Comparison of ENCODE assay signal across 14 cellular contexts in genomic region chr2:230227216-230227615, GRCh38. TPM values are rescaled to one million over a fixed set of nuclear protein-coding genes. Genes with fewer than 3 reads are reported as not detected.
DNase-seq lines count a peak whose midpoint lies in the region; ATAC-seq, FAIRE-seq and TF ChIP-seq lines count a peak whose summit lies in the region.
"Had no signal": no experiment of that assay in that cellular context is flagged by ENCODE, and none has a peak within 500 bp of the region (broad histone marks: within the 10 kb centered on the region; RNA-seq: fewer than 3 reads in every experiment).

No MANE protein-coding gene starts in this region.

- no peak for ATAC-seq in activated naive CD4-positive, alpha-beta T cell treated with anti-CD3 and anti-CD28 coated beads, Interleukin-2, amount 50 U/mL, for 72 hours
- ATAC-seq in stimulated activated effector memory CD8-positive, alpha-beta T cell treated with anti-CD3 and anti-CD28 coated beads, Interleukin-12 subunit alpha, Interleukin-12 subunit beta, amount 100 ng/mL, for 72 hours = no peak
- ATAC-seq: left ventricle myocardium superior had no signal

- peak overlapping the region; percentile 64 for H3K27ac Mint-ChIP-seq in activated naive CD4-positive, alpha-beta T cell treated with anti-CD3 and anti-CD28 coated beads for 36 hours
- no peak overlapping the region for H3K27ac Mint-ChIP-seq in activated naive CD4-positive, alpha-beta T cell treated with anti-CD3 and anti-CD28 coated beads, Interleukin-2, amount 50 U/mL, for 72 hours
- H3K27ac Mint-ChIP-seq in astrocyte (ENCODE audit: unreplicated experiment) (peak overlapping the region; percentile 14), type B pancreatic cell (no peak overlapping the region)
- peak overlapping the region; percentile 77 for H3K27ac Mint-ChIP-seq in stimulated activated effector memory CD8-positive, alpha-beta T cell treated with anti-CD3 and anti-CD28 coated beads, Interleukin-12 subunit alpha, Interleukin-12 subunit beta, amount 100 ng/mL, for 72 hours
- H3K27ac Mint-ChIP-seq: nephron progenitor cell had no signal

- peaks cover 71% of the 10 kb centered on the region for H3K4me1 Mint-ChIP-seq in activated naive CD4-positive, alpha-beta T cell treated with anti-CD3 and anti-CD28 coated beads for 36 hours (ENCODE audit: low read depth)
- peaks cover 34% of the 10 kb centered on the region for H3K4me1 Mint-ChIP-seq in astrocyte (ENCODE audit: low read depth, unreplicated experiment)
- peaks cover 79% of the 10 kb centered on the region for H3K4me1 Mint-ChIP-seq in stimulated activated effector memory CD8-positive, alpha-beta T cell treated with anti-CD3 and anti-CD28 coated beads, Interleukin-12 subunit alpha, Interleukin-12 subunit beta, amount 100 ng/mL, for 72 hours
- no peaks in the 10 kb centered on the region for H3K4me1 Mint-ChIP-seq in type B pancreatic cell (ENCODE audit: unreplicated experiment)
- H3K4me1 Mint-ChIP-seq: nephron progenitor cell had no signal

- H2AFZ ChIP-seq in astrocyte (ENCODE audit: low read depth, low read length) = no peak overlapping the region

- intact Hi-C loops in activated naive CD4-positive, alpha-beta T cell treated with anti-CD3 and anti-CD28 coated beads for 36 hours (cut with micrococcal nuclease) = loop anchor here (5.0 to 10.0 kb wide), 2 partner anchors 218 to 485 kb away; partner anchors contain the start of gene CAB39

- no peaks in the 10 kb centered on the region for H3K36me3 ChIP-seq in astrocyte (ENCODE audit: insufficient read depth, low read length)
- H3K36me3 ChIP-seq: tibial nerve had no signal

- no peaks in the 10 kb centered on the region for H3K79me2 ChIP-seq in astrocyte (ENCODE audit: insufficient read depth, low read length)

- TF ChIP-seq CTCF in astrocyte (IDR thresholded peaks at IDR 0.05; ENCODE audit: insufficient read depth, low read depth, low read length) = no peak
- TF ChIP-seq CTCF in type B pancreatic cell (conservative IDR thresholded peaks at IDR 0.05) = no peak

- no peak overlapping the region for H3K4me3 ChIP-seq in astrocyte (ENCODE audit: insufficient read depth, low read depth, low read length)

- no peak overlapping the region for H3K27ac ChIP-seq in astrocyte (ENCODE audit: low read depth, low read length)

- no peak overlapping the region for H3K4me2 ChIP-seq in astrocyte (ENCODE audit: low read length)

- peaks cover 37% of the 10 kb centered on the region for H3K36me3 Mint-ChIP-seq in activated naive CD4-positive, alpha-beta T cell treated with anti-CD3 and anti-CD28 coated beads for 36 hours (ENCODE audit: low read depth)
- H3K36me3 Mint-ChIP-seq in activated naive CD4-positive, alpha-beta T cell treated with anti-CD3 and anti-CD28 coated beads, Interleukin-2, amount 50 U/mL, for 72 hours = peaks cover 33 to 55% of the 10 kb centered on the region in 2 donors
- H3K36me3 Mint-ChIP-seq in astrocyte (ENCODE audit: low read depth, unreplicated experiment) (peaks cover under 1% of the 10 kb centered on the region), type B pancreatic cell (no peaks in the 10 kb centered on the region)
- peaks cover 45% of the 10 kb centered on the region for H3K36me3 Mint-ChIP-seq in stimulated activated effector memory CD8-positive, alpha-beta T cell treated with anti-CD3 and anti-CD28 coated beads, Interleukin-12 subunit alpha, Interleukin-12 subunit beta, amount 100 ng/mL, for 72 hours

- no peaks in the 10 kb centered on the region for H3K9me3 ChIP-seq in astrocyte (ENCODE audit: insufficient read depth, low read depth, low read length)

- peak overlapping the region; percentile 80 for H3K4me3 Mint-ChIP-seq in activated naive CD4-positive, alpha-beta T cell treated with anti-CD3 and anti-CD28 coated beads for 36 hours
- no peak overlapping the region for H3K4me3 Mint-ChIP-seq in astrocyte (ENCODE audit: unreplicated experiment)
- H3K4me3 Mint-ChIP-seq in stimulated activated effector memory CD8-positive, alpha-beta T cell treated with anti-CD3 and anti-CD28 coated beads, Interleukin-12 subunit alpha, Interleukin-12 subunit beta, amount 100 ng/mL, for 72 hours = peak overlapping the region; percentile 90
- H3K4me3 Mint-ChIP-seq in type B pancreatic cell = no peak overlapping the region
- H3K4me3 Mint-ChIP-seq: nephron progenitor cell had no signal

- H3K9me3 Mint-ChIP-seq in activated naive CD4-positive, alpha-beta T cell treated with anti-CD3 and anti-CD28 coated beads for 36 hours = peaks cover 15% of the 10 kb centered on the region
- peaks cover 4 to 5% of the 10 kb centered on the region in 2 donors for H3K9me3 Mint-ChIP-seq in activated naive CD4-positive, alpha-beta T cell treated with anti-CD3 and anti-CD28 coated beads, Interleukin-2, amount 50 U/mL, for 72 hours
- peaks cover 7% of the 10 kb centered on the region for H3K9me3 Mint-ChIP-seq in astrocyte (ENCODE audit: unreplicated experiment)
- peaks cover 5% of the 10 kb centered on the region for H3K9me3 Mint-ChIP-seq in stimulated activated effector memory CD8-positive, alpha-beta T cell treated with anti-CD3 and anti-CD28 coated beads, Interleukin-12 subunit alpha, Interleukin-12 subunit beta, amount 100 ng/mL, for 72 hours
- no peaks in the 10 kb centered on the region for H3K9me3 Mint-ChIP-seq in type B pancreatic cell

- no peaks in the 10 kb centered on the region for H3K27me3 ChIP-seq in astrocyte (ENCODE audit: insufficient read depth, low read length)
- H3K27me3 ChIP-seq: tibial nerve had no signal

- H3K4me1 ChIP-seq in astrocyte (ENCODE audit: insufficient read depth, low read length) = peaks cover 4% of the 10 kb centered on the region
- H3K4me1 ChIP-seq: tibial nerve had no signal

- no peak for DNase-seq in activated naive CD4-positive, alpha-beta T cell treated with anti-CD3 and anti-CD28 coated beads for 36 hours
- no peak for DNase-seq in activated naive CD4-positive, alpha-beta T cell treated with anti-CD3 and anti-CD28 coated beads, Interleukin-2, amount 50 U/mL, for 72 hours (ENCODE audit: low spot score in 2 of 2)
- DNase-seq in NAMALWA (ENCODE audit: low spot score) (peak; percentile 34), astrocyte (ENCODE audit: low read depth) (no peak), GM03348 (ENCODE audit: low spot score) (no peak), type B pancreatic cell (ENCODE audit: extremely low spot score, unreplicated experiment) (no peak), dedifferentiated amniotic fluid mesenchymal stem cell (ENCODE audit: extremely low spot score) (no peak)
- no peak for DNase-seq in stimulated activated effector memory CD8-positive, alpha-beta T cell treated with anti-CD3 and anti-CD28 coated beads, Interleukin-12 subunit alpha, Interleukin-12 subunit beta, amount 100 ng/mL, for 72 hours (ENCODE audit: low spot score in 2 of 2)
- DNase-seq: activated CD4-positive, alpha-beta T cell treated with anti-CD3 and anti-CD28 coated beads for 1 hour; left ventricle myocardium superior; NCI-H2029 treated with DMSO at 0.1 percent for 48 hours; nephron progenitor cell; stimulated activated CD8-positive, alpha-beta memory T cell treated with anti-CD3 and anti-CD28 coated beads, Interleukin-4, amount 100 ng/mL, for 48 hours had no signal

- no peak for FAIRE-seq in astrocyte (lab: Jason Lieb, UNC)

- no peaks in the 10 kb centered on the region for H3K27me3 Mint-ChIP-seq in activated naive CD4-positive, alpha-beta T cell treated with anti-CD3 and anti-CD28 coated beads for 36 hours (ENCODE audit: low read depth)
- no peaks in the 10 kb centered on the region for H3K27me3 Mint-ChIP-seq in astrocyte (ENCODE audit: low read depth, unreplicated experiment)
- no peaks in the 10 kb centered on the region for H3K27me3 Mint-ChIP-seq in type B pancreatic cell

- no peaks in the 10 kb centered on the region for H4K20me1 ChIP-seq in astrocyte (ENCODE audit: insufficient read depth, low read length)

- H3K9ac ChIP-seq in astrocyte (ENCODE audit: low read length) = no peak overlapping the region

- CTCF ChIA-PET in activated naive CD4-positive, alpha-beta T cell treated with anti-CD3 and anti-CD28 coated beads for 36 hours (lab: Charles Lee) = interaction anchor here (0.6 kb wide), 1 partner anchor 43 kb away, joined by 3 read pairs; no protein-coding TSS in a partner anchor

RNA-seq across cellular contexts. Expression of gene SP140, which starts 1.7 kb away (rescaled TPM):
- total RNA-seq in activated naive CD4-positive, alpha-beta T cell treated with anti-CD3 and anti-CD28 coated beads for 36 hours = 10 to 100 TPM; 95.1 to 98.8 TPM
- total RNA-seq in activated naive CD4-positive, alpha-beta T cell treated with anti-CD3 and anti-CD28 coated beads, Interleukin-2, amount 50 U/mL, for 72 hours = 10 to 100 TPM; 75.8 to 77.7 TPM
- total RNA-seq in astrocyte (14.1 and 18.5 TPM in 2 replicates), type B pancreatic cell (ENCODE audit: low replicate concordance) (0.97 and 1.00 TPM in 2 replicates)

RNA-seq across cellular contexts. Expression of gene SP110, which starts 7.4 kb away (rescaled TPM):
- total RNA-seq in activated naive CD4-positive, alpha-beta T cell treated with anti-CD3 and anti-CD28 coated beads for 36 hours = 10 to 100 TPM; 85.3 to 88.8 TPM
- 100 to 1,000 TPM in 1 of 2 donors, 10 to 100 TPM in 1; 61.0 to 148 TPM for total RNA-seq in activated naive CD4-positive, alpha-beta T cell treated with anti-CD3 and anti-CD28 coated beads, Interleukin-2, amount 50 U/mL, for 72 hours
- total RNA-seq in astrocyte = 61.7 and 69.3 TPM in 2 replicates
- total RNA-seq in type B pancreatic cell (ENCODE audit: low replicate concordance) = 8.6 and 15.4 TPM in 2 replicates

Comparison
In these comparisons a context has a peak if more than half of its experiments do, and no peak if none do; other contexts are left out.
1. H3K27ac Mint-ChIP-seq: peak in activated naive CD4-positive, alpha-beta T cell treated with anti-CD3 and anti-CD28 coated beads for 36 hours (single experiment), astrocyte (single experiment) and stimulated activated effector memory CD8-positive, alpha-beta T cell treated with anti-CD3 and anti-CD28 coated beads, Interleukin-12 subunit alpha, Interleukin-12 subunit beta, amount 100 ng/mL, for 72 hours (single experiment); none in activated naive CD4-positive, alpha-beta T cell treated with anti-CD3 and anti-CD28 coated beads, Interleukin-2, amount 50 U/mL, for 72 hours (0 of 2) and type B pancreatic cell (single experiment).
2. H3K4me3 Mint-ChIP-seq: peak in activated naive CD4-positive, alpha-beta T cell treated with anti-CD3 and anti-CD28 coated beads for 36 hours (single experiment) and stimulated activated effector memory CD8-positive, alpha-beta T cell treated with anti-CD3 and anti-CD28 coated beads, Interleukin-12 subunit alpha, Interleukin-12 subunit beta, amount 100 ng/mL, for 72 hours (single experiment); none in astrocyte (single experiment) and type B pancreatic cell (single experiment).